In the genomic region with DNA sequence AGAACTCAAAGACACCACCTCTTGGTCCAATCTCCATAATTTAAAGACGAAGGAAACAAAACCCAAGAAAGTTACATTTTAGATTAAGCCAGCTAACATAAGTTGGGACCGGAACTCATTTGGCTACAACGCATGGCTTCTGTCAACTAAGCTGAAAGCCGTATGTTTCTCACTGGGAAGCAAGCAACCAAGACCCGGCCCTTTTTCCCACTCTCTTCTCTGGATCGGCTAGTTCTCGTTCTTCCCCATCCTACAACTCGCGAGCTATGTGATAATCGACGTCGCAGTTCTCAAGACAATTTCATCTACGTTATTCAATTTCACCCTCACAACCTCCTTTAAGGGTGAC, we compare ENCODE assay signal across 8 cellular contexts. TPM values are rescaled to one million over a fixed set of nuclear protein-coding genes. Genes with fewer than 3 reads are reported as not detected.
DNase-seq lines count a peak whose midpoint lies in the region; ATAC-seq lines count a peak whose summit lies in the region.

No MANE protein-coding gene starts in this region.

- H3K27me3 Mint-ChIP-seq in activated naive CD8-positive, alpha-beta T cell treated with anti-CD3 and anti-CD28 coated beads for 36 hours, result no peaks in the 10 kb centered on the region
- no peaks in the 10 kb centered on the region for H3K27me3 Mint-ChIP-seq in stimulated activated naive CD8-positive, alpha-beta T cell treated with anti-CD3 and anti-CD28 coated beads, Interleukin-15, amount 100 ng/mL, for 72 hours

- peaks cover 28% of the 10 kb centered on the region for H3K36me3 Mint-ChIP-seq in activated naive CD8-positive, alpha-beta T cell treated with anti-CD3 and anti-CD28 coated beads for 36 hours

- peak overlapping the region; percentile 100 for H3K4me3 ChIP-seq in iPS-15b (ENCODE audit: low read depth, low read length)

- H3K4me3 Mint-ChIP-seq in activated naive CD8-positive, alpha-beta T cell treated with anti-CD3 and anti-CD28 coated beads for 36 hours, result peak overlapping the region; percentile 99
- peak overlapping the region; percentile 99 to 100 for H3K4me3 Mint-ChIP-seq in stimulated activated naive CD8-positive, alpha-beta T cell treated with anti-CD3 and anti-CD28 coated beads, Interleukin-15, amount 100 ng/mL, for 72 hours

- no peaks in the 10 kb centered on the region for H3K27me3 ChIP-seq in iPS-15b (ENCODE audit: control insufficient read depth, insufficient read depth, low read length)

- peak; percentile 4 for ATAC-seq in HG03175 (IDR thresholded peaks at IDR 0.05; ENCODE audit: unreplicated experiment)
- ATAC-seq in stimulated activated naive CD8-positive, alpha-beta T cell treated with anti-CD3 and anti-CD28 coated beads, Interleukin-15, amount 100 ng/mL, for 72 hours, result no peak
- no peak for ATAC-seq in GM21737 (IDR thresholded peaks at IDR 0.05; ENCODE audit: unreplicated experiment)

- H3K27ac Mint-ChIP-seq in activated naive CD8-positive, alpha-beta T cell treated with anti-CD3 and anti-CD28 coated beads for 36 hours, result peak overlapping the region; percentile 99
- H3K27ac Mint-ChIP-seq in stimulated activated naive CD8-positive, alpha-beta T cell treated with anti-CD3 and anti-CD28 coated beads, Interleukin-15, amount 100 ng/mL, for 72 hours, result peak overlapping the region; percentile 99 to 100

- no peaks in the 10 kb centered on the region for H3K36me3 ChIP-seq in iPS-15b (ENCODE audit: control insufficient read depth, insufficient read depth, low read length)

- peak overlapping the region; percentile 96 for H3K9ac ChIP-seq in iPS-15b (ENCODE audit: low read depth, low read length)

- H3K9me3 ChIP-seq in iPS-15b (ENCODE audit: control insufficient read depth, insufficient read depth, low read length), result no peaks in the 10 kb centered on the region

- peak; percentile 55 for DNase-seq in EH (ENCODE audit: low read depth)
- no peak for DNase-seq in activated naive CD8-positive, alpha-beta T cell treated with anti-CD3 and anti-CD28 coated beads for 36 hours
- no peak for DNase-seq in stimulated activated naive CD8-positive, alpha-beta T cell treated with anti-CD3 and anti-CD28 coated beads, Interleukin-15, amount 100 ng/mL, for 72 hours
- no peak for DNase-seq in central memory CD4-positive, alpha-beta T cell
- DNase-seq in NCI-H1092 treated with DMSO at 0.1 percent for 48 hours (lab: John Stamatoyannopoulos, UW), result no peak

- H3K4me1 ChIP-seq in iPS-15b (ENCODE audit: control insufficient read depth, insufficient read depth, low read length), result no peaks in the 10 kb centered on the region

- peaks cover 40% of the 10 kb centered on the region for H3K4me1 Mint-ChIP-seq in activated naive CD8-positive, alpha-beta T cell treated with anti-CD3 and anti-CD28 coated beads for 36 hours
- peaks cover 52% of the 10 kb centered on the region for H3K4me1 Mint-ChIP-seq in stimulated activated naive CD8-positive, alpha-beta T cell treated with anti-CD3 and anti-CD28 coated beads, Interleukin-15, amount 100 ng/mL, for 72 hours

- peaks cover 3% of the 10 kb centered on the region for H3K9me3 Mint-ChIP-seq in activated naive CD8-positive, alpha-beta T cell treated with anti-CD3 and anti-CD28 coated beads for 36 hours
- H3K9me3 Mint-ChIP-seq in stimulated activated naive CD8-positive, alpha-beta T cell treated with anti-CD3 and anti-CD28 coated beads, Interleukin-15, amount 100 ng/mL, for 72 hours, result no peaks in the 10 kb centered on the region

RNA-seq across cellular contexts. Expression of a gene that starts 0.6 kb away (rescaled TPM):
- 100 to 1,000 TPM; 504 to 510 TPM for total RNA-seq in activated naive CD8-positive, alpha-beta T cell treated with anti-CD3 and anti-CD28 coated beads for 36 hours

RNA-seq across cellular contexts. Expression of a gene that starts 48.4 kb away (rescaled TPM):
- total RNA-seq in activated naive CD8-positive, alpha-beta T cell treated with anti-CD3 and anti-CD28 coated beads for 36 hours, result 10 to 100 TPM; 59.0 to 61.6 TPM

RNA-seq across cellular contexts. Expression of a gene that starts 53.7 kb away (rescaled TPM):
- total RNA-seq in activated naive CD8-positive, alpha-beta T cell treated with anti-CD3 and anti-CD28 coated beads for 36 hours, result 10 to 100 TPM; 24.3 to 24.5 TPM

RNA-seq across cellular contexts. Expression of a gene that starts 57.6 kb away (rescaled TPM):
- total RNA-seq in activated naive CD8-positive, alpha-beta T cell treated with anti-CD3 and anti-CD28 coated beads for 36 hours, result 1 to 10 TPM; 4.8 to 5.7 TPM
